ENCODE assay signal across 23 cellular contexts in genomic region chr18:29962579-29962978, GRCh38.
"Had no signal": no experiment of that assay in that cellular context is flagged by ENCODE, and none has a peak within 500 bp of the region (broad histone marks: within the 10 kb centered on the region; RNA-seq: fewer than 3 reads in every experiment).

No MANE protein-coding gene starts in this region.

- H3K9me3 Mint-ChIP-seq: dendritic cell treated with granulocyte-macrophage colony-stimulating factor and Interleukin-4, amounts not matched to agents 40 ng/mL and 50 ng/mL, for 4 days had no signal

- H3K27ac ChIP-seq: body of pancreas, left ventricle myocardium inferior, prostate gland, right atrium auricular region, spleen, thoracic aorta, upper lobe of left lung had no signal

- H3K4me1 Mint-ChIP-seq: activated CD4-positive, alpha-beta memory T cell treated with anti-CD3 and anti-CD28 coated beads, Interleukin-2, amount 10 ng/mL, durations not matched to agents 7 days and 5 days; activated naive CD4-positive, alpha-beta T cell treated with anti-CD3 and anti-CD28 coated beads, Interleukin-2, amount 10 ng/mL, durations not matched to agents 7 days and 5 days; natural killer cell had no signal

- ATAC-seq: body of pancreas, natural killer cell had no signal

- H3K36me3 Mint-ChIP-seq: activated naive CD4-positive, alpha-beta T cell treated with anti-CD3 and anti-CD28 coated beads, Interleukin-2, amount 10 ng/mL, durations not matched to agents 7 days and 5 days; natural killer cell had no signal

- H3K4me1 ChIP-seq: body of pancreas, left ventricle myocardium inferior, prostate gland, right atrium auricular region, spleen, upper lobe of left lung had no signal

- H3K27me3 ChIP-seq: body of pancreas, right atrium auricular region, spleen, upper lobe of left lung had no signal

- H3K27ac Mint-ChIP-seq: activated CD4-positive, alpha-beta memory T cell treated with anti-CD3 and anti-CD28 coated beads, Interleukin-2, amount 10 ng/mL, durations not matched to agents 7 days and 5 days; activated naive CD4-positive, alpha-beta T cell treated with anti-CD3 and anti-CD28 coated beads, Interleukin-2, amount 10 ng/mL, durations not matched to agents 7 days and 5 days; dendritic cell treated with granulocyte-macrophage colony-stimulating factor and Interleukin-4, amounts not matched to agents 40 ng/mL and 50 ng/mL, for 4 days; natural killer cell had no signal

- H3K4me3 Mint-ChIP-seq: activated CD4-positive, alpha-beta memory T cell treated with anti-CD3 and anti-CD28 coated beads, Interleukin-2, amount 10 ng/mL, durations not matched to agents 7 days and 5 days; activated naive CD4-positive, alpha-beta T cell treated with anti-CD3 and anti-CD28 coated beads, Interleukin-2, amount 10 ng/mL, durations not matched to agents 7 days and 5 days; dendritic cell treated with granulocyte-macrophage colony-stimulating factor and Interleukin-4, amounts not matched to agents 40 ng/mL and 50 ng/mL, for 4 days; natural killer cell had no signal

- H3K9me3 ChIP-seq: body of pancreas, left ventricle myocardium inferior, prostate gland, right atrium auricular region, thoracic aorta, upper lobe of left lung had no signal

- H3K27me3 Mint-ChIP-seq: activated CD4-positive, alpha-beta memory T cell treated with anti-CD3 and anti-CD28 coated beads, Interleukin-2, amount 10 ng/mL, durations not matched to agents 7 days and 5 days; activated naive CD4-positive, alpha-beta T cell treated with anti-CD3 and anti-CD28 coated beads, Interleukin-2, amount 10 ng/mL, durations not matched to agents 7 days and 5 days; dendritic cell treated with granulocyte-macrophage colony-stimulating factor and Interleukin-4, amounts not matched to agents 40 ng/mL and 50 ng/mL, for 4 days had no signal

- H3K4me3 ChIP-seq: body of pancreas, left ventricle myocardium inferior, prostate gland, right atrium auricular region, spleen, thoracic aorta, upper lobe of left lung had no signal

- FAIRE-seq: endometrium had no signal

- H3K36me3 ChIP-seq: left ventricle myocardium inferior, prostate gland, right atrium auricular region, spleen, thoracic aorta, upper lobe of left lung had no signal

- DNase-seq: activated CD4-positive, alpha-beta memory T cell treated with anti-CD3 and anti-CD28 coated beads, Interleukin-2, amount 10 ng/mL, durations not matched to agents 7 days and 5 days; activated CD4-positive, alpha-beta T cell treated with anti-CD3 and anti-CD28 coated beads for 48 hours; activated effector memory CD4-positive, alpha-beta T cell treated with anti-CD3 and anti-CD28 coated beads, Interleukin-2, amount 50 U/mL, for 16 hours; activated naive CD4-positive, alpha-beta T cell treated with anti-CD3 and anti-CD28 coated beads, Interleukin-2, amount 10 ng/mL, durations not matched to agents 7 days and 5 days; body of pancreas; caudate nucleus; effector CD4-positive, alpha-beta T cell; erythroblast; foreskin fibroblast; kidney glomerular epithelial cell; left ventricle myocardium inferior; midbrain; natural killer cell; spleen; stimulated activated CD4-positive, alpha-beta T cell treated with anti-CD3 and anti-CD28 coated beads, Interleukin-4, amount 100 ng/mL, for 1 hour; stimulated activated naive CD4-positive, alpha-beta T cell treated with Interleukin-2 at 50 U/mL for 16 hours; T-helper 2 cell; upper lobe of left lung had no signal
